ENCODE assay signal across 1 cellular context in the genomic region with DNA sequence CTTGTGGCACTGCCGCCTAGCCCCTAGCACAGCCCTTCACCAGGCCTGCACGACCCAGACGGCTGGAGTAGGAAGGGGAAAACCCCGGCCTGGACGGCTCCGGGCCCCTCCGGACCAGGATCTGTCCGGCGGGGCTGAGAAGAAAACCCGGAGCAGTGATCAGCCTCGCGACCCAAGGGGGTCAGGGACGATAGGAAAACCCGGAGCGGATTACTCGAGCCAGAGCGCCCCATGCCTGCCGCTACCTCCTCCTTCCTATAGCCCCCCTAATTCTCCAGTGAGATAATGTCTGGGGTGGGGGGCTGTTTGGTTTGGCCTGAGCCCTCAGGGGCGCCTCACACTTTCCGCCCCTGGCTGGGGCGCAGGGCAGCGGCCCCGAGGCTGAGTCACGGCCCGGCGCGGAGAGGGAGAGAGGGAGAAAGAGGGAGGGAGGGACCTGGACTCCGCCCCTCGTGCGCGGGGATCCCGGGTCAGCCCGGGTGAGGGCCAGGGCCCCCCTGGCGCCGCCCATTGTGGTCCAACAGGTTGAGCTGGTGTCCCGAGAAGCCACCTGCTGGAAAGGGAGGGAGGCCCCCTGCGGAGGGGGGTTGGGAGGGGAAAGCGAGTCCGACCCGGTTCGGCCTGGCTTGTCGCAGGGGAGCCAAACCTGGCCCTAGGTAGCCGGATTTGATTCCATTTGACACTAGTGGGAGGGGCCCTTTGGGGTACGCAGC.
A peak's percentile ranks its signal among the peaks of the same experiment; 100 is the strongest.
TF ChIP-seq lines count a peak whose summit lies in the region.

No MANE protein-coding gene starts in this region.

TF ChIP-seq in GM23338, 12 proteins besides CTCF, POLR2A, EP300 and RAD21 (continued from another document):
- TF ChIP-seq, protein P1, sequence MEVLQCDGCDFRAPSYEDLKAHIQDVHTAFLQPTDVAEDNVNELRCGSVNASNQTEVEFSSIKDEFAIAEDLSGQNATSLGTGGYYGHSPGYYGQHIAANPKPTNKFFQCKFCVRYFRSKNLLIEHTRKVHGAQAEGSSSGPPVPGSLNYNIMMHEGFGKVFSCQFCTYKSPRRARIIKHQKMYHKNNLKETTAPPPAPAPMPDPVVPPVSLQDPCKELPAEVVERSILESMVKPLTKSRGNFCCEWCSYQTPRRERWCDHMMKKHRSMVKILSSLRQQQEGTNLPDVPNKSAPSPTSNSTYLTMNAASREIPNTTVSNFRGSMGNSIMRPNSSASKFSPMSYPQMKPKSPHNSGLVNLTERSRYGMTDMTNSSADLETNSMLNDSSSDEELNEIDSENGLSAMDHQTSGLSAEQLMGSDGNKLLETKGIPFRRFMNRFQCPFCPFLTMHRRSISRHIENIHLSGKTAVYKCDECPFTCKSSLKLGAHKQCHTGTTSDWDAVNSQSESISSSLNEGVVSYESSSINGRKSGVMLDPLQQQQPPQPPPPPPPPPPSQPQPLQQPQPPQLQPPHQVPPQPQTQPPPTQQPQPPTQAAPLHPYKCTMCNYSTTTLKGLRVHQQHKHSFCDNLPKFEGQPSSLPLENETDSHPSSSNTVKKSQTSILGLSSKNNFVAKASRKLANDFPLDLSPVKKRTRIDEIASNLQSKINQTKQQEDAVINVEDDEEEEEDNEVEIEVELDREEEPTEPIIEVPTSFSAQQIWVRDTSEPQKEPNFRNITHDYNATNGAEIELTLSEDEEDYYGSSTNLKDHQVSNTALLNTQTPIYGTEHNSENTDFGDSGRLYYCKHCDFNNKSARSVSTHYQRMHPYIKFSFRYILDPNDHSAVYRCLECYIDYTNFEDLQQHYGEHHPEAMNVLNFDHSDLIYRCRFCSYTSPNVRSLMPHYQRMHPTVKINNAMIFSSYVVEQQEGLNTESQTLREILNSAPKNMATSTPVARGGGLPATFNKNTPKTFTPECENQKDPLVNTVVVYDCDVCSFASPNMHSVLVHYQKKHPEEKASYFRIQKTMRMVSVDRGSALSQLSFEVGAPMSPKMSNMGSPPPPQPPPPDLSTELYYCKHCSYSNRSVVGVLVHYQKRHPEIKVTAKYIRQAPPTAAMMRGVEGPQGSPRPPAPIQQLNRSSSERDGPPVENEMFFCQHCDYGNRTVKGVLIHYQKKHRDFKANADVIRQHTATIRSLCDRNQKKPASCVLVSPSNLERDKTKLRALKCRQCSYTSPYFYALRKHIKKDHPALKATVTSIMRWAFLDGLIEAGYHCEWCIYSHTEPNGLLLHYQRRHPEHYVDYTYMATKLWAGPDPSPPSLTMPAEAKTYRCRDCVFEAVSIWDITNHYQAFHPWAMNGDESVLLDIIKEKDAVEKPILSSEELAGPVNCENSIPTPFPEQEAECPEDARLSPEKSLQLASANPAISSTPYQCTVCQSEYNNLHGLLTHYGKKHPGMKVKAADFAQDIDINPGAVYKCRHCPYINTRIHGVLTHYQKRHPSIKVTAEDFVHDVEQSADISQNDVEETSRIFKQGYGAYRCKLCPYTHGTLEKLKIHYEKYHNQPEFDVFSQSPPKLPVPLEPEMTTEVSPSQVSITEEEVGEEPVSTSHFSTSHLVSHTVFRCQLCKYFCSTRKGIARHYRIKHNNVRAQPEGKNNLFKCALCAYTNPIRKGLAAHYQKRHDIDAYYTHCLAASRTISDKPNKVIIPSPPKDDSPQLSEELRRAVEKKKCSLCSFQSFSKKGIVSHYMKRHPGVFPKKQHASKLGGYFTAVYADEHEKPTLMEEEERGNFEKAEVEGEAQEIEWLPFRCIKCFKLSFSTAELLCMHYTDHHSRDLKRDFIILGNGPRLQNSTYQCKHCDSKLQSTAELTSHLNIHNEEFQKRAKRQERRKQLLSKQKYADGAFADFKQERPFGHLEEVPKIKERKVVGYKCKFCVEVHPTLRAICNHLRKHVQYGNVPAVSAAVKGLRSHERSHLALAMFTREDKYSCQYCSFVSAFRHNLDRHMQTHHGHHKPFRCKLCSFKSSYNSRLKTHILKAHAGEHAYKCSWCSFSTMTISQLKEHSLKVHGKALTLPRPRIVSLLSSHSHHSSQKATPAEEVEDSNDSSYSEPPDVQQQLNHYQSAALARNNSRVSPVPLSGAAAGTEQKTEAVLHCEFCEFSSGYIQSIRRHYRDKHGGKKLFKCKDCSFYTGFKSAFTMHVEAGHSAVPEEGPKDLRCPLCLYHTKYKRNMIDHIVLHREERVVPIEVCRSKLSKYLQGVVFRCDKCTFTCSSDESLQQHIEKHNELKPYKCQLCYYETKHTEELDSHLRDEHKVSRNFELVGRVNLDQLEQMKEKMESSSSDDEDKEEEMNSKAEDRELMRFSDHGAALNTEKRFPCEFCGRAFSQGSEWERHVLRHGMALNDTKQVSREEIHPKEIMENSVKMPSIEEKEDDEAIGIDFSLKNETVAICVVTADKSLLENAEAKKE (CRISPR knock-in tag; IDR thresholded peaks at IDR 0.05): no peak
- TF ChIP-seq CREB1 (CRISPR knock-in tag; IDR thresholded peaks at IDR 0.05; ENCODE audit: low read depth) (peak; percentile 76), JUNB (IDR thresholded peaks at IDR 0.05; ENCODE audit: unreplicated experiment) (no peak)
